1 cellular context compared by ENCODE assay signal in the genomic region with DNA sequence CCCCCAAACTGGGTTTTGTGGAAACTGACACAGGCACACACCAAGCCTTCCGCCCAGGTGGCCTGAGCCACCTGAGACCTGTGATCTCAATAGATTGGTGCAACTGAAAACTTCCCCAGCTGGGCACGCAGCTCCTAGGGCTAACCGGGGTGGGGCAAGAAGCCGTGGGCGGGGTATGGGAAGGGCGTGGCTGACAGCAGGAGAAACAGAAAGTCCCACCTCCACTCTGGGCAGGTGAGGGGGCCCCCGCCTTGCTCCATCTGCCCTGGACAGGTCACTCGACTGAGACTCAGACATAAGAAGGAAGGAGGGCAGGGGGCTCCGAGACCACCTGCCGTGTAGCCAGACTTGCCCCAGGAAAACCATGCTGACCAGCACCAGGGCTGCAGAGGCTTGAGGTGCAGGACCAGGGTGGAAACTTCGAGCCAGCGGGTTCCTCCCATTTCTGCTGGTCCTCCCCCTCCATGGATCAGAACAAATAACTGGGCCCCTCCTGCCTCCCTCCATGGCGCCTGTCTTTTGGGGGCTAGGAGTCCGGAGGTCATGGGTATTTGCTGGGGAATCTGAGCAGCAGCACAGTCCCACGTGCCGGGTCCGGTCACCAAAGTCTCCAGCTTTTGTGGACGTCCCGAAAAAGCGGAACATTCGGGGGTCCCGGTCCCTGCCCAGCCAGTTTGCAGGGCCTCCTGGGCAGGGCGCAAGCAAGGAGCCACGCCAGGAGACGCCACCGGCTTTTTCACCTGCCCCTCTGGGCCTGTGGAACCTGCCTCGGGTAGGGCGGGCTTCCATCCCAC.
TF ChIP-seq lines count a peak whose summit lies in the region.

No MANE protein-coding gene starts in this region.

TF ChIP-seq in endothelial cell of umbilical vein, 7 proteins besides CTCF, POLR2A, EP300 and RAD21:
- TF ChIP-seq JUN (IDR thresholded peaks at IDR 0.05; ENCODE audit: borderline replicate concordance, insufficient read depth, insufficient read length, low read depth) (no peak), FOS (IDR thresholded peaks at IDR 0.05; ENCODE audit: borderline replicate concordance, insufficient read depth, low read length) (no peak), POLR2AphosphoS5 (IDR thresholded peaks at IDR 0.05; ENCODE audit: insufficient read depth, low read depth, low read length) (no peak), MYC (IDR thresholded peaks at IDR 0.05; ENCODE audit: low read depth, low read length) (no peak), GATA2 (IDR thresholded peaks at IDR 0.05; ENCODE audit: insufficient read depth, insufficient read length, low read depth, low read length) (no peak), EZH2 (IDR thresholded peaks at IDR 0.05; ENCODE audit: borderline replicate concordance, low read depth, low read length, severe bottlenecking) (no peak)
- TF ChIP-seq, protein P1, sequence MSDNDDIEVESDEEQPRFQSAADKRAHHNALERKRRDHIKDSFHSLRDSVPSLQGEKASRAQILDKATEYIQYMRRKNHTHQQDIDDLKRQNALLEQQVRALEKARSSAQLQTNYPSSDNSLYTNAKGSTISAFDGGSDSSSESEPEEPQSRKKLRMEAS (IDR thresholded peaks at IDR 0.05; ENCODE audit: insufficient read depth, insufficient read length) = no peak
